In the genomic region with DNA sequence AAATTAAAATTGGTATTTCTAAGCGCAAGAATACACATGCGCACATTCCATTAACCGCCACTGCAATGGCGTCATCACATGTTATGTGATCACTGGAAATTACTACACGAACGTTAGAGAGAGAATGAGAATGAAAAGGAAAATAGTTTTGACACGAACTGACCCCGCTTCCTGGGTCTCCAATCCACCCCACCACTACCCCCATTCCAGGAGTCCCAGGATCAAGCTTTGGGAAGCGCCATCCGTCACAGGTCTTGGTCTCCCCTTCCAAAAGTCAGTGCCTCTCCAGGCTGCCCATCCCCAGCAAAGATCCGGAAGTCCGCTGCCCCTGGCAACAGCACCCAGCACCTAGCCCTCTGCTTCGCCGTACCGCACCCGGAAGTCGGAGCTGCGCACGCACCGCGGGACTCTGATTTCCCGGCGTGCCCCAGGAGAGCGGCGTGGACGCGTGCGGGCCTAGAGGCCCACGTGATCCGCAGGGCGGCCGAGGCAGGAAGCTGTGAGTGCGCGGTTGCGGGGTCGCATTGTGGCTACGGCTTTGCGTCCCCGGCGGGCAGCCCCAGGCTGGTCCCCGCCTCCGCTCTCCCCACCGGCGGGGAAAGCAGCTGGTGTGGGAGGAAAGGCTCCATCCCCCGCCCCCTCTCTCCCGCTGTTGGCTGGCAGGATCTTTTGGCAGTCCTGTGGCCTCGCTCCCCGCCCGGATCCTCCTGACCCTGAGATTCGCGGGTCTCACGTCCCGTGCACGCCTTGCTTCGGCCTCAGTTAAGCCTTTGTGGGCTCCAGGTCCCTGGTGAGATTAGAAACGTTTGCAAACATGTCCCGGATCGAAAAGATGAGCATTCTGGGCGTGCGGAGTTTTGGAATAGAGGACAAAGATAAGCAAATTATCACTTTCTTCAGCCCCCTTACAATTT, we compare ENCODE assay signal across 9 cellular contexts. TPM values are rescaled to one million over a fixed set of nuclear protein-coding genes. Genes with fewer than 3 reads are reported as not detected.
A peak's percentile ranks its signal among the peaks of the same experiment; 100 is the strongest.
DNase-seq lines count a peak whose midpoint lies in the region; ATAC-seq, FAIRE-seq and TF ChIP-seq lines count a peak whose summit lies in the region.
"Had no signal": no experiment of that assay in that cellular context is flagged by ENCODE, and none has a peak within 500 bp of the region (broad histone marks: within the 10 kb centered on the region; RNA-seq: fewer than 3 reads in every experiment).

A gene (plus strand): TSS at position 467 of the 914 bp plus-strand sequence. CDS start 348 bp downstream, at position 815.

- peak; percentile 89 for ATAC-seq in HG03378 (IDR thresholded peaks at IDR 0.05; ENCODE audit: unreplicated experiment)

- peak; percentile 94 for TF ChIP-seq POLR2A in GM19099 (IDR thresholded peaks at IDR 0.05; ENCODE audit: extremely low read depth, insufficient read length, low read depth)

- no peak for TF ChIP-seq CTCF in kidney (IDR thresholded peaks at IDR 0.05; ENCODE audit: borderline replicate concordance, extremely low read depth, insufficient read depth)

- no peak for FAIRE-seq in kidney (lab: Jason Lieb, UNC)
- FAIRE-seq: endometrium had no signal

- H3K36me3 ChIP-seq in kidney (ENCODE audit: control insufficient read depth in 1 of 2, insufficient read depth in 2 of 2, low read length in 2 of 2), result no peaks in the 10 kb centered on the region

- no peaks in the 10 kb centered on the region for H3K9me3 ChIP-seq in kidney (ENCODE audit: control insufficient read depth in 1 of 2, low read length in 2 of 2)

- DNase-seq in AML-193 (lab: John Stamatoyannopoulos, UW), result peak; percentile 68 to 80
- peak; percentile 89 for DNase-seq in NCI-H460 (ENCODE audit: extremely low read depth, low read depth)
- DNase-seq in activated CD4-positive, alpha-beta T cell treated with anti-CD3 and anti-CD28 coated beads for 1 hour, result peak; percentile 83
- DNase-seq in cerebellum (ENCODE audit: low spot score), result peak; percentile 81
- DNase-seq in kidney, result peak; percentile 98
- peak; percentile 79 to 87 for DNase-seq in stimulated activated CD4-positive, alpha-beta T cell treated with anti-CD3 and anti-CD28 coated beads, Interleukin-15, amount 100 ng/mL, for 1 hour (ENCODE audit: low read depth in 1 of 2, low spot score in 1 of 2)

- H3K9ac ChIP-seq in kidney (ENCODE audit: low read length in 2 of 2), result peak within 1 kb of the TSS; percentile 41 to 90

- H3K4me3 ChIP-seq in kidney (ENCODE audit: low read length in 2 of 2), result peak within 1 kb of the TSS; percentile 79 to 88

- peaks cover 2 to 5% of the 10 kb centered on the region in 2 donors for H3K4me1 ChIP-seq in kidney (ENCODE audit: control insufficient read depth in 1 of 2, insufficient read depth in 1 of 2, low read depth in 1 of 2, low read length in 2 of 2)

- intact Hi-C loops in kidney (cut with DNase I), result no loop called here

- H3K27ac ChIP-seq in kidney (ENCODE audit: low read depth in 2 of 2, low read length in 2 of 2), result peak within 1 kb of the TSS; percentile 63 to 82

RNA-seq across cellular contexts. Expression of the gene that starts here (rescaled TPM):
- total RNA-seq in NCI-H460 (2014; rRNA removed; shearing (Covaris generic)), result 38.3 and 41.3 TPM in 2 replicates
- 7.6 and 14.2 TPM in 2 replicates for polyA plus RNA-seq in NCI-H460 (2014; cell fraction: nucleus; rRNA removed)
- total RNA-seq in cerebellum (29.8 TPM), kidney (36.4 TPM)
- 12.6 TPM for polyA plus RNA-seq in kidney (ENCODE audit: insufficient read depth, low read depth, low replicate concordance)

Comparison
In these comparisons a context has a peak if more than half of its experiments do, and no peak if none do; other contexts are left out.
1. Peak in every context shown above with its lines: DNase-seq, ATAC-seq, H3K4me3 ChIP-seq and H3K27ac ChIP-seq.